Comparison of ENCODE assay signal across 1 cellular context in the genomic region with DNA sequence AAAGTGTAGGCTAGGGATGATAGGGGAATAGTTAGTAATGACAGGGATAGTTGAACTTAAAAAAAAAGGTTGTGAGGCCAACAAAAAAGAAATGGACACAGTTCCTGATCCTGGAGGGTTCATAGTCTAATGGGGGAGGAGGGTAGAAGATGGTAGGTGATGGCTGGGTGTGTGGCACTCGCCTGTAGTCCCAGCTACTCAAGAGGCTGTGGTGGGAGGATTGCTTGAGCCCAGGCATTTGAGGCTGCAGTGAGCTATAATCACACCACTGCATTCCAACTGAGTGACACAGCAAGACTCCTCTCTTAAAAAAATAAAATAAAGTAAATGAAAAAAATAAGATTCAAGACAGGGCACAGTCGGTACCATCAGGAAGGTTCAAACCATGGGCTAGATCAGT.
TF ChIP-seq lines count a peak whose summit lies in the region.

No MANE protein-coding gene starts in this region.

TF ChIP-seq in HCT116, 20 proteins besides CTCF, POLR2A, EP300 and RAD21 (continued from another document):
- TF ChIP-seq, protein P1, sequence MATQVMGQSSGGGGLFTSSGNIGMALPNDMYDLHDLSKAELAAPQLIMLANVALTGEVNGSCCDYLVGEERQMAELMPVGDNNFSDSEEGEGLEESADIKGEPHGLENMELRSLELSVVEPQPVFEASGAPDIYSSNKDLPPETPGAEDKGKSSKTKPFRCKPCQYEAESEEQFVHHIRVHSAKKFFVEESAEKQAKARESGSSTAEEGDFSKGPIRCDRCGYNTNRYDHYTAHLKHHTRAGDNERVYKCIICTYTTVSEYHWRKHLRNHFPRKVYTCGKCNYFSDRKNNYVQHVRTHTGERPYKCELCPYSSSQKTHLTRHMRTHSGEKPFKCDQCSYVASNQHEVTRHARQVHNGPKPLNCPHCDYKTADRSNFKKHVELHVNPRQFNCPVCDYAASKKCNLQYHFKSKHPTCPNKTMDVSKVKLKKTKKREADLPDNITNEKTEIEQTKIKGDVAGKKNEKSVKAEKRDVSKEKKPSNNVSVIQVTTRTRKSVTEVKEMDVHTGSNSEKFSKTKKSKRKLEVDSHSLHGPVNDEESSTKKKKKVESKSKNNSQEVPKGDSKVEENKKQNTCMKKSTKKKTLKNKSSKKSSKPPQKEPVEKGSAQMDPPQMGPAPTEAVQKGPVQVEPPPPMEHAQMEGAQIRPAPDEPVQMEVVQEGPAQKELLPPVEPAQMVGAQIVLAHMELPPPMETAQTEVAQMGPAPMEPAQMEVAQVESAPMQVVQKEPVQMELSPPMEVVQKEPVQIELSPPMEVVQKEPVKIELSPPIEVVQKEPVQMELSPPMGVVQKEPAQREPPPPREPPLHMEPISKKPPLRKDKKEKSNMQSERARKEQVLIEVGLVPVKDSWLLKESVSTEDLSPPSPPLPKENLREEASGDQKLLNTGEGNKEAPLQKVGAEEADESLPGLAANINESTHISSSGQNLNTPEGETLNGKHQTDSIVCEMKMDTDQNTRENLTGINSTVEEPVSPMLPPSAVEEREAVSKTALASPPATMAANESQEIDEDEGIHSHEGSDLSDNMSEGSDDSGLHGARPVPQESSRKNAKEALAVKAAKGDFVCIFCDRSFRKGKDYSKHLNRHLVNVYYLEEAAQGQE (IDR thresholded peaks at IDR 0.05; ENCODE audit: low read depth) = no peak
- TF ChIP-seq EGR1 (IDR thresholded peaks at IDR 0.05; ENCODE audit: low read depth) = no peak
- TF ChIP-seq EZH2 (IDR thresholded peaks at IDR 0.05) = no peak
- no peak for TF ChIP-seq SIN3A (IDR thresholded peaks at IDR 0.05; ENCODE audit: low read depth)
- TF ChIP-seq ZNF274 (IDR thresholded peaks at IDR 0.05; ENCODE audit: low read depth, low read length) = no peak
- no peak for TF ChIP-seq ZFX (IDR thresholded peaks at IDR 0.05)
- no peak for TF ChIP-seq ELF1 (IDR thresholded peaks at IDR 0.05; ENCODE audit: borderline replicate concordance, low read depth)
- TF ChIP-seq, protein P2, sequence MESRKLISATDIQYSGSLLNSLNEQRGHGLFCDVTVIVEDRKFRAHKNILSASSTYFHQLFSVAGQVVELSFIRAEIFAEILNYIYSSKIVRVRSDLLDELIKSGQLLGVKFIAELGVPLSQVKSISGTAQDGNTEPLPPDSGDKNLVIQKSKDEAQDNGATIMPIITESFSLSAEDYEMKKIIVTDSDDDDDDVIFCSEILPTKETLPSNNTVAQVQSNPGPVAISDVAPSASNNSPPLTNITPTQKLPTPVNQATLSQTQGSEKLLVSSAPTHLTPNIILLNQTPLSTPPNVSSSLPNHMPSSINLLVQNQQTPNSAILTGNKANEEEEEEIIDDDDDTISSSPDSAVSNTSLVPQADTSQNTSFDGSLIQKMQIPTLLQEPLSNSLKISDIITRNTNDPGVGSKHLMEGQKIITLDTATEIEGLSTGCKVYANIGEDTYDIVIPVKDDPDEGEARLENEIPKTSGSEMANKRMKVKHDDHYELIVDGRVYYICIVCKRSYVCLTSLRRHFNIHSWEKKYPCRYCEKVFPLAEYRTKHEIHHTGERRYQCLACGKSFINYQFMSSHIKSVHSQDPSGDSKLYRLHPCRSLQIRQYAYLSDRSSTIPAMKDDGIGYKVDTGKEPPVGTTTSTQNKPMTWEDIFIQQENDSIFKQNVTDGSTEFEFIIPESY (IDR thresholded peaks at IDR 0.05; ENCODE audit: extremely low read depth, insufficient replicate concordance, low read length) = no peak
- no peak for TF ChIP-seq SP1 (IDR thresholded peaks at IDR 0.05; ENCODE audit: low read depth)
- no peak for TF ChIP-seq SRF (IDR thresholded peaks at IDR 0.05; ENCODE audit: low read depth)
TF ChIP-seq in HCT116: peak in this region for 0.
